In genomic region chr12:26121841-26122680, GRCh38 we compare ENCODE assay signal across 8 cellular contexts. TPM values are rescaled to one million over a fixed set of nuclear protein-coding genes. Genes with fewer than 3 reads are reported as not detected.
A peak's percentile ranks its signal among the peaks of the same experiment; 100 is the strongest.
DNase-seq lines count a peak whose midpoint lies in the region; ATAC-seq and TF ChIP-seq lines count a peak whose summit lies in the region.

No MANE protein-coding gene starts in this region.

- no peak overlapping the region for H3K27ac ChIP-seq in neutrophil

- ATAC-seq in GM18861 (IDR thresholded peaks at IDR 0.05; ENCODE audit: unreplicated experiment), result no peak

- TF ChIP-seq CTCF in fibroblast of villous mesenchyme (IDR thresholded peaks at IDR 0.05; ENCODE audit: insufficient read depth, low read depth, low read length) (no peak), neutrophil (IDR thresholded peaks at IDR 0.05) (no peak)

- H3K4me1 ChIP-seq in neutrophil (ENCODE audit: control insufficient read depth in 1 of 2, insufficient read depth in 1 of 2, low read depth in 1 of 2, low read length in 1 of 2), result peaks cover 34 to 45% of the 10 kb centered on the region in 2 experiments

- no peaks in the 10 kb centered on the region for H3K36me3 ChIP-seq in neutrophil

- peak; percentile 40 for DNase-seq in stimulated activated CD4-positive, alpha-beta T cell treated with anti-CD3 and anti-CD28 coated beads, Interleukin-15, amount 100 ng/mL, for 24 hours
- no peak for DNase-seq in stimulated activated CD4-positive, alpha-beta T cell treated with anti-CD3 and anti-CD28 coated beads, Interleukin-1b, Interleukin-23, amount 100 ng/mL, for 48 hours
- DNase-seq in M059J (ENCODE audit: low read depth) (peak; percentile 34), fibroblast of villous mesenchyme (ENCODE audit: low read depth) (no peak), COLO829 (ENCODE audit: low spot score) (no peak)
- peak; percentile 46 for DNase-seq in activated T-cell treated with anti-CD3 and anti-CD28 coated beads, Interleukin-2, amount 50 U/mL, for 1 hour

- no peaks in the 10 kb centered on the region for H3K9me3 ChIP-seq in neutrophil

- H3K4me3 ChIP-seq in fibroblast of villous mesenchyme (ENCODE audit: low read depth, low read length), result peak overlapping the region; percentile 56
- peak overlapping the region; percentile 40 to 56 for H3K4me3 ChIP-seq in neutrophil (ENCODE audit: low read depth in 1 of 2, low read length in 1 of 2)

- peaks cover 100% of the 10 kb centered on the region for H3K27me3 ChIP-seq in neutrophil

RNA-seq across cellular contexts. Expression of gene BHLHE41, which starts 2.8 kb away (rescaled TPM):
- total RNA-seq in M059J (2014; rRNA removed; shearing (Covaris generic)), result 5.0 and 7.4 TPM in 2 replicates
- total RNA-seq in fibroblast of villous mesenchyme, result 6.8 and 8.2 TPM in 2 replicates

Comparison
In these comparisons a context has a peak if more than half of its experiments do, and no peak if none do; other contexts are left out.
1. DNase-seq: peak in stimulated activated CD4-positive, alpha-beta T cell treated with anti-CD3 and anti-CD28 coated beads, Interleukin-15, amount 100 ng/mL, for 24 hours (single experiment), M059J (single experiment) and activated T-cell treated with anti-CD3 and anti-CD28 coated beads, Interleukin-2, amount 50 U/mL, for 1 hour (single experiment); none in stimulated activated CD4-positive, alpha-beta T cell treated with anti-CD3 and anti-CD28 coated beads, Interleukin-1b, Interleukin-23, amount 100 ng/mL, for 48 hours (single experiment), fibroblast of villous mesenchyme (single experiment) and COLO829 (single experiment).